In the genomic region with DNA sequence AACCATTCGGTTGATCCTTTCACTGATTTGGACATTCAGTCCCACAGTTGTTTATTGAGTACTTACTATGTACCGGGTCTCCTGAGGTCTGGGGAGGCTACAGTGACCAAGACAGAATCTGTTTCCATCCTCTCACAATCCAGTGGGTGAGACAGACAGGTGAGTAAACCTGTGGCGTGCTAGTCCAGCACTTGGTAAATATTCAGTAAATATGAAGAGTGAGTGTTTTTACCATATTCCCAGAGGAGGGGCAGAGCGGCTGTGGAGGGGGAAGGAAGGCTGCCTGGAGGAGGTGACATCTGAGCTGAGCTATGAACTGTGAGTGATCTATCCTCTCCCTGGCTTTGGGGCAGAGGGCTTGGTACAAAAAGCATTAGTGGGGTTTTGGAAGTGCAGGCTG, we compare ENCODE assay signal across 9 cellular contexts. TPM values are rescaled to one million over a fixed set of nuclear protein-coding genes. Genes with fewer than 3 reads are reported as not detected.
DNase-seq lines count a peak whose midpoint lies in the region; ATAC-seq, FAIRE-seq and TF ChIP-seq lines count a peak whose summit lies in the region.
"Had no signal": no experiment of that assay in that cellular context is flagged by ENCODE, and none has a peak within 500 bp of the region (broad histone marks: within the 10 kb centered on the region; RNA-seq: fewer than 3 reads in every experiment).

No MANE protein-coding gene starts in this region.

- H3K9ac ChIP-seq in keratinocyte (ENCODE audit: control insufficient read depth, extremely low read depth, insufficient read depth, low read length) (peak overlapping the region; percentile 16), subcutaneous abdominal adipose tissue (ENCODE audit: low read length in 5 of 5) (peak overlapping the region in 3 of 5 donors; percentile 16 to 33 (median 31))

- TF ChIP-seq CTCF in keratinocyte (optimal IDR thresholded peaks at IDR 0.05 in 1 of 3, IDR thresholded peaks at IDR 0.05 in 1 of 3, conservative IDR thresholded peaks at IDR 0.05 in 1 of 3; ENCODE audit: extremely low read depth in 1 of 3, insufficient read depth in 2 of 3, low read length in 3 of 3), result no peak

- DNase-seq in activated T-cell treated with anti-CD3 and anti-CD28 coated beads, Interleukin-2, amount 50 U/mL, for 72 hours, result no peak
- no peak for DNase-seq in activated T-cell treated with anti-CD3 and anti-CD28 coated beads, Interleukin-2, amount 50 U/mL, for 4 hours
- no peak for DNase-seq in activated T-helper 2 cell treated with anti-CD3 and anti-CD28 coated beads, Interferon-gamma antibody, Interleukin-2, Interleukin-4, amounts not matched to agents 10 μg/mL and 5 μg/mL and 100 μg/mL, durations not matched to agents 14 hours and 24 hours and 36 hours (ENCODE audit: low spot score)
- DNase-seq in keratinocyte (ENCODE audit: low read depth, low spot score) (no peak), kidney tubule cell (ENCODE audit: low spot score) (no peak), ACHN (no peak), KG1 (lab: John Stamatoyannopoulos, UW) (no peak)

- H3K4me3 ChIP-seq in keratinocyte (ENCODE audit: control insufficient read depth in 2 of 3, extremely low read depth in 1 of 3, insufficient read depth in 2 of 3, low read depth in 1 of 3, low read length in 3 of 3) (no peak overlapping the region), subcutaneous abdominal adipose tissue (ENCODE audit: low read depth in 1 of 5, low read length in 5 of 5) (no peak overlapping the region)

- H3K9me3 ChIP-seq in keratinocyte (ENCODE audit: control insufficient read depth, low read depth, low read length), result no peaks in the 10 kb centered on the region
- no peaks in the 10 kb centered on the region for H3K9me3 ChIP-seq in subcutaneous abdominal adipose tissue (ENCODE audit: control insufficient read depth in 5 of 5, low read length in 5 of 5)

- H4K20me1 ChIP-seq in keratinocyte (ENCODE audit: control insufficient read depth, extremely low read depth, insufficient read depth, low read length), result no peaks in the 10 kb centered on the region

- dilution Hi-C loops in keratinocyte (cut with MboI; ENCODE audit: extremely low pct_ligation_motif_present, low sequenced_read_pairs), result no loop called here

- no peak for FAIRE-seq in keratinocyte (lab: Jason Lieb, UNC)
- FAIRE-seq: TTC549 had no signal

- peak overlapping the region; percentile 70 for H3K27ac Mint-ChIP-seq in activated T-cell treated with anti-CD3 and anti-CD28 coated beads, Interleukin-2, amount 50 U/mL, for 72 hours
- H3K27ac Mint-ChIP-seq in activated T-helper 2 cell treated with anti-CD3 and anti-CD28 coated beads, Interferon-gamma antibody, Interleukin-2, Interleukin-4, amounts not matched to agents 10 μg/mL and 5 μg/mL and 100 μg/mL, durations not matched to agents 14 hours and 24 hours and 36 hours, result peak overlapping the region; percentile 85

- no peaks in the 10 kb centered on the region for H3K27me3 Mint-ChIP-seq in activated T-cell treated with anti-CD3 and anti-CD28 coated beads, Interleukin-2, amount 50 U/mL, for 72 hours (ENCODE audit: low read depth)
- no peaks in the 10 kb centered on the region for H3K27me3 Mint-ChIP-seq in activated T-cell treated with anti-CD3 and anti-CD28 coated beads, Interleukin-2, amount 50 U/mL, for 4 hours (ENCODE audit: low read depth)
- H3K27me3 Mint-ChIP-seq in activated T-helper 2 cell treated with anti-CD3 and anti-CD28 coated beads, Interferon-gamma antibody, Interleukin-2, Interleukin-4, amounts not matched to agents 10 μg/mL and 5 μg/mL and 100 μg/mL, durations not matched to agents 14 hours and 24 hours and 36 hours (ENCODE audit: low read depth), result no peaks in the 10 kb centered on the region

- no peaks in the 10 kb centered on the region for H3K27me3 ChIP-seq in keratinocyte (ENCODE audit: control insufficient read depth, extremely low read depth, insufficient read depth, low read length)
- H3K27me3 ChIP-seq in subcutaneous abdominal adipose tissue (ENCODE audit: control insufficient read depth in 5 of 5, insufficient read depth in 4 of 5, low read length in 5 of 5), result no peaks in the 10 kb centered on the region

- no peaks in the 10 kb centered on the region for H3K9me3 Mint-ChIP-seq in activated T-cell treated with anti-CD3 and anti-CD28 coated beads, Interleukin-2, amount 50 U/mL, for 72 hours
- H3K9me3 Mint-ChIP-seq in activated T-cell treated with anti-CD3 and anti-CD28 coated beads, Interleukin-2, amount 50 U/mL, for 4 hours, result no peaks in the 10 kb centered on the region
- no peaks in the 10 kb centered on the region for H3K9me3 Mint-ChIP-seq in activated T-helper 2 cell treated with anti-CD3 and anti-CD28 coated beads, Interferon-gamma antibody, Interleukin-2, Interleukin-4, amounts not matched to agents 10 μg/mL and 5 μg/mL and 100 μg/mL, durations not matched to agents 14 hours and 24 hours and 36 hours

- H3K36me3 ChIP-seq in keratinocyte (ENCODE audit: control insufficient read depth in 2 of 2, extremely low read depth in 1 of 2, insufficient read depth in 2 of 2, low read length in 2 of 2), result no peaks in the 10 kb centered on the region
- no peaks in the 10 kb centered on the region for H3K36me3 ChIP-seq in subcutaneous abdominal adipose tissue (ENCODE audit: control insufficient read depth in 5 of 5, insufficient read depth in 5 of 5, low read length in 5 of 5)

- intact Hi-C loops in activated T-helper 2 cell treated with anti-CD3 and anti-CD28 coated beads, Interferon-gamma antibody, Interleukin-2, Interleukin-4, amounts not matched to agents 10 μg/mL and 5 μg/mL and 100 μg/mL, durations not matched to agents 14 hours and 24 hours and 36 hours (cut with micrococcal nuclease), result loop anchor here (1.0 to 2.0 kb wide), 7 partner anchors 27 to 176 kb away; a partner anchor contains a TSS

- H3K79me2 ChIP-seq in keratinocyte (ENCODE audit: control insufficient read depth, insufficient read depth, low read length), result no peaks in the 10 kb centered on the region

- H3K4me2 ChIP-seq in keratinocyte (ENCODE audit: control insufficient read depth, extremely low read depth, insufficient read depth, low read depth, low read length), result peak overlapping the region; percentile 57

- H3K4me1 ChIP-seq in keratinocyte (ENCODE audit: control insufficient read depth, extremely low read depth, insufficient read depth, low read length), result peaks cover 72% of the 10 kb centered on the region
- H3K4me1 ChIP-seq in subcutaneous abdominal adipose tissue (ENCODE audit: control insufficient read depth in 5 of 5, insufficient read depth in 5 of 5, low read length in 5 of 5), result peaks cover 29 to 65% (median 54%) of the 10 kb centered on the region in 5 donors

- H2AFZ ChIP-seq in keratinocyte (ENCODE audit: control insufficient read depth, low read length), result no peak overlapping the region

- H3K27ac ChIP-seq in keratinocyte (ENCODE audit: control insufficient read depth, insufficient read depth, low read length) (peak overlapping the region; percentile 65), subcutaneous abdominal adipose tissue (ENCODE audit: low read depth, low read length) (peak overlapping the region; percentile 18)

- H3K36me3 Mint-ChIP-seq in activated T-cell treated with anti-CD3 and anti-CD28 coated beads, Interleukin-2, amount 50 U/mL, for 72 hours (ENCODE audit: insufficient read depth in 2 of 2), result peaks cover 1 to 16% of the 10 kb centered on the region in 2 donors
- H3K36me3 Mint-ChIP-seq in activated T-cell treated with anti-CD3 and anti-CD28 coated beads, Interleukin-2, amount 50 U/mL, for 4 hours (ENCODE audit: insufficient read depth), result peaks cover 2% of the 10 kb centered on the region
- peaks cover 10% of the 10 kb centered on the region for H3K36me3 Mint-ChIP-seq in activated T-helper 2 cell treated with anti-CD3 and anti-CD28 coated beads, Interferon-gamma antibody, Interleukin-2, Interleukin-4, amounts not matched to agents 10 μg/mL and 5 μg/mL and 100 μg/mL, durations not matched to agents 14 hours and 24 hours and 36 hours (ENCODE audit: low read depth)

- H3K4me3 Mint-ChIP-seq in activated T-cell treated with anti-CD3 and anti-CD28 coated beads, Interleukin-2, amount 50 U/mL, for 72 hours, result peak overlapping the region; percentile 91 to 97
- no peak overlapping the region for H3K4me3 Mint-ChIP-seq in activated T-cell treated with anti-CD3 and anti-CD28 coated beads, Interleukin-2, amount 50 U/mL, for 4 hours
- peak overlapping the region; percentile 79 for H3K4me3 Mint-ChIP-seq in activated T-helper 2 cell treated with anti-CD3 and anti-CD28 coated beads, Interferon-gamma antibody, Interleukin-2, Interleukin-4, amounts not matched to agents 10 μg/mL and 5 μg/mL and 100 μg/mL, durations not matched to agents 14 hours and 24 hours and 36 hours (ENCODE audit: low read depth)

- no peak for ATAC-seq in activated T-cell treated with anti-CD3 and anti-CD28 coated beads, Interleukin-2, amount 50 U/mL, for 72 hours (replicated peaks in 1 of 2)
- ATAC-seq in activated T-cell treated with anti-CD3 and anti-CD28 coated beads, Interleukin-2, amount 50 U/mL, for 4 hours, result no peak

- in situ Hi-C loops in ACHN (cut with HindIII; ENCODE audit: low pct_ligation_motif_present, low pct_unique_long_range_greater_than_20kb, low sequenced_read_pairs), result loop anchor here (25.0 kb wide), 2 partner anchors 97 to 222 kb away; a partner anchor contains a TSS

- H3K9me1 ChIP-seq in keratinocyte (ENCODE audit: control insufficient read depth, extremely low read depth, insufficient read depth, low read length), result no peaks in the 10 kb centered on the region

- peaks cover 98% of the 10 kb centered on the region for H3K4me1 Mint-ChIP-seq in activated T-cell treated with anti-CD3 and anti-CD28 coated beads, Interleukin-2, amount 50 U/mL, for 72 hours (ENCODE audit: low read depth)
- H3K4me1 Mint-ChIP-seq in activated T-cell treated with anti-CD3 and anti-CD28 coated beads, Interleukin-2, amount 50 U/mL, for 4 hours (ENCODE audit: low read depth), result peaks cover 87% of the 10 kb centered on the region
- peaks cover 77% of the 10 kb centered on the region for H3K4me1 Mint-ChIP-seq in activated T-helper 2 cell treated with anti-CD3 and anti-CD28 coated beads, Interferon-gamma antibody, Interleukin-2, Interleukin-4, amounts not matched to agents 10 μg/mL and 5 μg/mL and 100 μg/mL, durations not matched to agents 14 hours and 24 hours and 36 hours (ENCODE audit: low read depth)

RNA-seq across cellular contexts. Expression of a gene that starts 31.4 kb away (rescaled TPM):
- total RNA-seq in activated T-cell treated with anti-CD3 and anti-CD28 coated beads, Interleukin-2, amount 50 U/mL, for 72 hours, result 100 to 1,000 TPM; 311 to 371 TPM
- 100 to 1,000 TPM in 2 of 3 donors, 10 to 100 TPM in 1; 77.3 to 109 (median 108) TPM for total RNA-seq in activated T-cell treated with anti-CD3 and anti-CD28 coated beads, Interleukin-2, amount 50 U/mL, for 4 hours
- 367 and 374 TPM in 2 replicates for total RNA-seq in activated T-helper 2 cell treated with anti-CD3 and anti-CD28 coated beads, Interferon-gamma antibody, Interleukin-2, Interleukin-4, amounts not matched to agents 10 μg/mL and 5 μg/mL and 100 μg/mL, durations not matched to agents 14 hours and 24 hours and 36 hours
- polyA plus RNA-seq in keratinocyte, result 0.06 to 0.63 TPM (median 0.16 TPM) in 3 replicates
- not detected for polyA plus RNA-seq in keratinocyte (2011; ENCODE audit: low read depth)
- 0.04 TPM in 1 of 2 replicates, not detected in the other for polyA plus RNA-seq in keratinocyte (2011; cell fraction: cytosol; rRNA removed)
- polyA plus RNA-seq in keratinocyte (2011; cell fraction: nucleus; rRNA removed), result 0.31 TPM in 1 of 2 replicates, not detected in the other
- 0.05 and 0.16 TPM in 2 replicates for polyA plus RNA-seq in keratinocyte (2012; ENCODE audit: low replicate concordance)
- polyA minus RNA-seq in keratinocyte, result 0.33 TPM in 1 of 3 replicates, not detected in the others
- not detected for polyA minus RNA-seq in keratinocyte (2011; cell fraction: cytosol; rRNA and poly(A)+ RNA removed)
- not detected in 2 replicates for polyA minus RNA-seq in keratinocyte (2011; cell fraction: nucleus; rRNA and poly(A)+ RNA removed)

RNA-seq across cellular contexts. Expression of a gene that starts 32.5 kb away (rescaled TPM):
- 10 to 100 TPM in 1 of 2 donors, 1 to 10 TPM in 1; 9.9 to 10.6 TPM for total RNA-seq in activated T-cell treated with anti-CD3 and anti-CD28 coated beads, Interleukin-2, amount 50 U/mL, for 72 hours
- total RNA-seq in activated T-cell treated with anti-CD3 and anti-CD28 coated beads, Interleukin-2, amount 50 U/mL, for 4 hours, result 1 to 10 TPM; 3.9 to 4.7 (median 4.1) TPM
- total RNA-seq in activated T-helper 2 cell treated with anti-CD3 and anti-CD28 coated beads, Interferon-gamma antibody, Interleukin-2, Interleukin-4, amounts not matched to agents 10 μg/mL and 5 μg/mL and 100 μg/mL, durations not matched to agents 14 hours and 24 hours and 36 hours, result 8.7 and 9.0 TPM in 2 replicates
- polyA plus RNA-seq in keratinocyte, result 129 to 171 TPM (median 160 TPM) in 3 replicates
- polyA plus RNA-seq in keratinocyte (2011; ENCODE audit: low read depth), result 182 TPM
- 162 and 255 TPM in 2 replicates for polyA plus RNA-seq in keratinocyte (2011; cell fraction: cytosol; rRNA removed)
- 758 and 1,104 TPM in 2 replicates for polyA plus RNA-seq in keratinocyte (2011; cell fraction: nucleus; rRNA removed)
- polyA plus RNA-seq in keratinocyte (2012; ENCODE audit: low replicate concordance), result 221 and 630 TPM in 2 replicates
- polyA minus RNA-seq in keratinocyte, result 229 to 1,669 TPM (median 398 TPM) in 3 replicates
- 367 TPM for polyA minus RNA-seq in keratinocyte (2011; cell fraction: cytosol; rRNA and poly(A)+ RNA removed)
- 523 and 706 TPM in 2 replicates for polyA minus RNA-seq in keratinocyte (2011; cell fraction: nucleus; rRNA and poly(A)+ RNA removed)
